Comparison of ENCODE assay signal across 22 cellular contexts in the genomic region with DNA sequence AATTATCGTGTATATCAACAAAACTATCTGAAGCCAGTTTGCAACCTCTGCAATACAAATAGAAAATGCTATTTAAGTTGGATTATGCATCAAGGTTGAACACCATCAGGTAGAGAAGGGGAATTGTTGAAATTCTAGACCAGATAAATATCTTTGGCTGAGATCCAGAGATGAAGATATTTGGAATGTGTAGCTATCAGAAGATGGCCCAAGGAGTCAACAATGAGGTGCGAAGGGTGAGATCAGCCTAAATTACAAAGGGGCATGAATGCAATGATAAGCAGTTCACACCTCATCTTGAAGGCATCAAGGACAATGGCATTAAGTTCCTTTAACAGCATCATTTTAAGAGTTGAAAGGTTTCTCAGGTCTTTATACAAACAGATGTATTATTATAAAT.
"Had no signal": no experiment of that assay in that cellular context is flagged by ENCODE, and none has a peak within 500 bp of the region (broad histone marks: within the 10 kb centered on the region; RNA-seq: fewer than 3 reads in every experiment).

No MANE protein-coding gene starts in this region.

- DNase-seq: occipital lobe; ovary; posterior cingulate gyrus; psoas muscle; right cardiac atrium; right lobe of liver; sigmoid colon; small intestine; stimulated activated CD4-positive, alpha-beta T cell treated with anti-CD3 and anti-CD28 coated beads, Interleukin-15, amount 100 ng/mL, for 24 hours; stimulated activated CD4-positive, alpha-beta T cell treated with anti-CD3 and anti-CD28 coated beads, Interleukin-2, amount 100 ng/mL, for 24 hours; stimulated activated CD4-positive, alpha-beta T cell treated with anti-CD3 and anti-CD28 coated beads, Interleukin-2, amount 100 ng/mL, for 48 hours; stimulated activated CD4-positive, alpha-beta T cell treated with anti-CD3 and anti-CD28 coated beads, Interleukin-4, amount 100 ng/mL, for 24 hours; stimulated activated naive B cell treated with anti-CD40 and anti-IgM and Interleukin-4, amounts not matched to agents 10 μg/mL and 1 μg/mL and 100 μg/mL, for 72 hours; stimulated activated naive CD4-positive, alpha-beta T cell treated with Interleukin-2 at 50 U/mL for 16 hours; stomach; thyroid gland; upper lobe of left lung had no signal

- H3K27me3 ChIP-seq: neural progenitor cell, ovary, right lobe of liver, sigmoid colon, stomach, thyroid gland, tibial nerve, upper lobe of left lung, vagina had no signal

- H3K27ac ChIP-seq: neural progenitor cell, ovary, parathyroid adenoma, psoas muscle, right lobe of liver, sigmoid colon, stomach, thoracic aorta, thyroid gland, tibial nerve, upper lobe of left lung, vagina had no signal

- H3K36me3 ChIP-seq: ovary, right lobe of liver, sigmoid colon, stomach, thoracic aorta, thyroid gland, tibial nerve, upper lobe of left lung, vagina had no signal

- H3K9ac ChIP-seq: neural progenitor cell, parathyroid adenoma had no signal

- H3K4me2 ChIP-seq: neural progenitor cell had no signal

- H3K4me1 ChIP-seq: neural progenitor cell, psoas muscle, right lobe of liver, sigmoid colon, stomach, thyroid gland, tibial nerve, upper lobe of left lung, vagina had no signal

- H3K4me3 ChIP-seq: neural progenitor cell, ovary, psoas muscle, right lobe of liver, sigmoid colon, stomach, thoracic aorta, thyroid gland, tibial nerve, upper lobe of left lung, vagina had no signal

- H3K79me2 ChIP-seq: parathyroid adenoma had no signal
